In genomic region chr1:235083589-235084323, GRCh38 we compare ENCODE assay signal across 9 cellular contexts. TPM values are rescaled to one million over a fixed set of nuclear protein-coding genes. Genes with fewer than 3 reads are reported as not detected.
DNase-seq lines count a peak whose midpoint lies in the region; ATAC-seq, FAIRE-seq and TF ChIP-seq lines count a peak whose summit lies in the region.
"Had no signal": no experiment of that assay in that cellular context is flagged by ENCODE, and none has a peak within 500 bp of the region (broad histone marks: within the 10 kb centered on the region; RNA-seq: fewer than 3 reads in every experiment).

No MANE protein-coding gene starts in this region.

- H3K4me3 Mint-ChIP-seq in endothelial cell (ENCODE audit: unreplicated experiment): peak overlapping the region; percentile 29

- no peaks in the 10 kb centered on the region for H3K36me3 Mint-ChIP-seq in endothelial cell (ENCODE audit: low read depth, unreplicated experiment)

- TF ChIP-seq CTCF in endothelial cell (IDR thresholded peaks at IDR 0.05; ENCODE audit: unreplicated experiment): peak; percentile 68

- DNase-seq in CD1c-positive myeloid dendritic cell (ENCODE audit: extremely low spot score) (peak; percentile 90), HTR-8/SVneo (ENCODE audit: insufficient read length, low spot score) (peak; percentile 89), NOMO-1 (lab: John Stamatoyannopoulos, UW; ENCODE audit: unreplicated experiment in 2 of 2) (peak; percentile 87 to 97), endothelial cell (ENCODE audit: low spot score) (peak; percentile 72), mucosa of gallbladder (ENCODE audit: low spot score) (peak; percentile 84)
- peak in 2 of 3 experiments; percentile 29 to 34 for DNase-seq in activated CD8-positive, alpha-beta memory T cell treated with anti-CD3 and anti-CD28 coated beads for 48 hours (ENCODE audit: low read depth in 2 of 3, low spot score in 2 of 3)
- DNase-seq in stimulated activated CD8-positive, alpha-beta memory T cell treated with anti-CD3 and anti-CD28 coated beads, Interleukin-7, amount 100 ng/mL, for 1 hour (ENCODE audit: low read depth in 2 of 2): peak; percentile 26 to 37

- peak; percentile 69 for FAIRE-seq in HTR-8/SVneo (lab: Jason Lieb, UNC)
- FAIRE-seq: colon had no signal

- peaks cover 19% of the 10 kb centered on the region for H3K4me1 Mint-ChIP-seq in endothelial cell (ENCODE audit: unreplicated experiment)

- H3K9me3 Mint-ChIP-seq in endothelial cell (ENCODE audit: unreplicated experiment): no peaks in the 10 kb centered on the region

- peaks cover 2% of the 10 kb centered on the region for H3K27me3 Mint-ChIP-seq in endothelial cell (ENCODE audit: unreplicated experiment)

- ATAC-seq in GM19463 (IDR thresholded peaks at IDR 0.05; ENCODE audit: unreplicated experiment): peak; percentile 58

- peak overlapping the region; percentile 82 for H3K27ac Mint-ChIP-seq in endothelial cell (ENCODE audit: unreplicated experiment)

RNA-seq across cellular contexts. Expression of gene TOMM20, which starts 44.9 kb away (rescaled TPM):
- 105 TPM for total RNA-seq in endothelial cell (ENCODE audit: unreplicated experiment)
- total RNA-seq in mucosa of gallbladder: 70.3 TPM

Comparison
In these comparisons a context has a peak if more than half of its experiments do, and no peak if none do; other contexts are left out.
1. Peak in every context shown above with its lines: DNase-seq and ATAC-seq.
2. DNase-seq: peak in every context shown above with its lines; median percentile 92 in NOMO-1; 90 in CD1c-positive myeloid dendritic cell; 89 in HTR-8/SVneo; 84 in mucosa of gallbladder; 72 in endothelial cell; 32 in activated CD8-positive, alpha-beta memory T cell treated with anti-CD3 and anti-CD28 coated beads for 48 hours; 32 in stimulated activated CD8-positive, alpha-beta memory T cell treated with anti-CD3 and anti-CD28 coated beads, Interleukin-7, amount 100 ng/mL, for 1 hour.